In genomic region chr4:95547708-95548471, GRCh38 we compare ENCODE assay signal across 8 cellular contexts. TPM values are rescaled to one million over a fixed set of nuclear protein-coding genes. Genes with fewer than 3 reads are reported as not detected.
DNase-seq lines count a peak whose midpoint lies in the region; ATAC-seq lines count a peak whose summit lies in the region.

No MANE protein-coding gene starts in this region.

- no peaks in the 10 kb centered on the region for H3K9me3 Mint-ChIP-seq in activated CD4-positive, alpha-beta T cell treated with anti-CD3 and anti-CD28 coated beads, Interleukin-2, amount 10 ng/mL, durations not matched to agents 24 days and 14 days

- intact Hi-C loops in activated CD4-positive, alpha-beta T cell treated with anti-CD3 and anti-CD28 coated beads, Interleukin-2, amount 10 ng/mL, durations not matched to agents 24 days and 14 days (cut with micrococcal nuclease): no loop called here

- H3K4me3 Mint-ChIP-seq in activated CD4-positive, alpha-beta T cell treated with anti-CD3 and anti-CD28 coated beads, Interleukin-2, amount 10 ng/mL, durations not matched to agents 24 days and 14 days: peak overlapping the region; percentile 86

- H3K4me1 Mint-ChIP-seq in activated CD4-positive, alpha-beta T cell treated with anti-CD3 and anti-CD28 coated beads, Interleukin-2, amount 10 ng/mL, durations not matched to agents 24 days and 14 days: peaks cover 14% of the 10 kb centered on the region

- H3K36me3 Mint-ChIP-seq in activated CD4-positive, alpha-beta T cell treated with anti-CD3 and anti-CD28 coated beads, Interleukin-2, amount 10 ng/mL, durations not matched to agents 24 days and 14 days (ENCODE audit: low read depth): no peaks in the 10 kb centered on the region

- no peak for ATAC-seq in GM18858 (IDR thresholded peaks at IDR 0.05; ENCODE audit: unreplicated experiment)

- peaks cover 60% of the 10 kb centered on the region for H3K27me3 Mint-ChIP-seq in activated CD4-positive, alpha-beta T cell treated with anti-CD3 and anti-CD28 coated beads, Interleukin-2, amount 10 ng/mL, durations not matched to agents 24 days and 14 days

- H3K27ac ChIP-seq in temporal lobe (ENCODE audit: low read depth, low read length): peak overlapping the region; percentile 82

- peak; percentile 58 for DNase-seq in activated CD4-positive, alpha-beta T cell treated with anti-CD3 and anti-CD28 coated beads, Interleukin-2, amount 10 ng/mL, durations not matched to agents 24 days and 14 days
- DNase-seq in activated CD4-positive, alpha-beta T cell treated with anti-CD3 and anti-CD28 coated beads for 1 hour: no peak
- DNase-seq in ecto neural progenitor cell (ENCODE audit: low spot score) (peak; percentile 68), medulla oblongata (ENCODE audit: extremely low spot score) (peak; percentile 60), CD1c-positive myeloid dendritic cell (ENCODE audit: extremely low spot score) (no peak), cerebellar nuclear complex (lab: John Stamatoyannopoulos, UW) (no peak)

- H3K27ac Mint-ChIP-seq in activated CD4-positive, alpha-beta T cell treated with anti-CD3 and anti-CD28 coated beads, Interleukin-2, amount 10 ng/mL, durations not matched to agents 24 days and 14 days: no peak overlapping the region

RNA-seq across cellular contexts. Expression of gene UNC5C, which starts 0.9 kb away (rescaled TPM):
- total RNA-seq in activated CD4-positive, alpha-beta T cell treated with anti-CD3 and anti-CD28 coated beads, Interleukin-2, amount 10 ng/mL, durations not matched to agents 24 days and 14 days: not detected in 2 replicates
- total RNA-seq in temporal lobe: 14.0 TPM

Comparison
In these comparisons a context has a peak if more than half of its experiments do, and no peak if none do; other contexts are left out.
1. DNase-seq: peak in activated CD4-positive, alpha-beta T cell treated with anti-CD3 and anti-CD28 coated beads, Interleukin-2, amount 10 ng/mL, durations not matched to agents 24 days and 14 days (single experiment), ecto neural progenitor cell (single experiment) and medulla oblongata (single experiment); none in activated CD4-positive, alpha-beta T cell treated with anti-CD3 and anti-CD28 coated beads for 1 hour (single experiment), CD1c-positive myeloid dendritic cell (single experiment) and cerebellar nuclear complex (0 of 2).
2. RNA of gene UNC5C, which starts 0.9 kb away (total RNA-seq): 14.0 TPM in temporal lobe (single experiment); not detected in activated CD4-positive, alpha-beta T cell treated with anti-CD3 and anti-CD28 coated beads, Interleukin-2, amount 10 ng/mL, durations not matched to agents 24 days and 14 days; every median in the first group is over 10 times any median in the second.